Comparison of ENCODE assay signal across 1 cellular context in the genomic region with DNA sequence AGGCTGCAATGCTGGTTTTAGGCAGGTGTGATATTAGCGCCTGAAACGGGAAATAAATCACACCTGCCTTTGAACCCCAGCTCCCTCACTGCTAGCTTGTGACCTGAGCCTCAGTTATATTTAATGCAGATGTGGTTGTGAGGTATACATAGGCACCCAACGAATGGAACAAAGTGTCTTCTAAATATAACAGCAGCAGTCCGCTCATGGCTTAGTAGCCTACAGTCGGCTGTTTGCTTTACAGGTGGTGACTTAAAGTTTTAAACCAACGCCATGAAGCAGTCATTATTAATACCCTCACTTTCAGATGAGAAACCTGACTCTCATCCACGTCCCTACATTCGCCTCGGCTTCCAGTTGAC.
TF ChIP-seq lines count a peak whose summit lies in the region.

No MANE protein-coding gene starts in this region.

TF ChIP-seq in IMR-90, 13 proteins besides CTCF, POLR2A, EP300 and RAD21:
- no peak for TF ChIP-seq NFE2L2 (IDR thresholded peaks at IDR 0.05; ENCODE audit: low read depth, low read length)
